1 cellular context compared by ENCODE assay signal in genomic region chr10:113983552-113983951, GRCh38.
TF ChIP-seq lines count a peak whose summit lies in the region.

No MANE protein-coding gene starts in this region.

TF ChIP-seq in GM23338, 12 proteins besides CTCF, POLR2A, EP300 and RAD21 (continued from another document):
- TF ChIP-seq REST (IDR thresholded peaks at IDR 0.05; ENCODE audit: unreplicated experiment) (no peak), STAT1 (IDR thresholded peaks at IDR 0.05; ENCODE audit: unreplicated experiment) (no peak), POLR2AphosphoS5 (IDR thresholded peaks at IDR 0.05; ENCODE audit: low read depth) (no peak), ZNF331 (CRISPR knock-in tag; IDR thresholded peaks at IDR 0.05; ENCODE audit: low read depth) (no peak), ETS1 (IDR thresholded peaks at IDR 0.05) (no peak), EZH2 (IDR thresholded peaks at IDR 0.05; ENCODE audit: low read depth, unreplicated experiment) (no peak)
